ENCODE assay signal across 26 cellular contexts in genomic region chr10:24708081-24708480, GRCh38. TPM values are rescaled to one million over a fixed set of nuclear protein-coding genes. Genes with fewer than 3 reads are reported as not detected.
DNase-seq lines count a peak whose midpoint lies in the region; ATAC-seq and TF ChIP-seq lines count a peak whose summit lies in the region.
"Had no signal": no experiment of that assay in that cellular context is flagged by ENCODE, and none has a peak within 500 bp of the region (broad histone marks: within the 10 kb centered on the region; RNA-seq: fewer than 3 reads in every experiment).

No MANE protein-coding gene starts in this region.

- CTCF ChIA-PET in IMR-90 (lab: Yijun Ruan, JAX): interaction anchor here (0.9 to 1.1 kb wide), 3 partner anchors 91 to 373 kb away, joined by 3 to 6 read pairs (median 3); no protein-coding TSS in a partner anchor

- peaks cover 94% of the 10 kb centered on the region for H3K79me2 ChIP-seq in ACC112 (ENCODE audit: control insufficient read depth, insufficient read depth, low read length, unreplicated experiment)

- H2AFZ ChIP-seq in ACC112 (ENCODE audit: low read length, unreplicated experiment): no peak overlapping the region
- H2AFZ ChIP-seq in IMR-90 (replicated peaks; ENCODE audit: low read length, poor library complexity): no peak overlapping the region
- H2AFZ ChIP-seq: GM23338 had no signal

- no peak overlapping the region for H2BK15ac ChIP-seq in IMR-90 (ENCODE audit: low read depth, low read length)

- no peaks in the 10 kb centered on the region for H3K27me3 ChIP-seq in ACC112 (ENCODE audit: insufficient read depth, low read length)
- no peaks in the 10 kb centered on the region for H3K27me3 ChIP-seq in IMR-90 (ENCODE audit: control insufficient read depth, insufficient read depth, low read length)
- no peaks in the 10 kb centered on the region for H3K27me3 ChIP-seq in body of pancreas
- no peaks in the 10 kb centered on the region for H3K27me3 ChIP-seq in right lobe of liver
- H3K27me3 ChIP-seq: adrenal gland, gastroesophageal sphincter, Peyer's patch, upper lobe of right lung had no signal

- TF ChIP-seq CTCF in IMR-90 (conservative IDR thresholded peaks at IDR 0.05; ENCODE audit: low read depth, low read length) (no peak), body of pancreas (IDR thresholded peaks at IDR 0.05) (no peak), right lobe of liver (IDR thresholded peaks at IDR 0.05) (no peak)

- H2AK9ac ChIP-seq in IMR-90 (replicated peaks; ENCODE audit: low read depth, low read length, poor library complexity): no peak overlapping the region

- peaks cover 43% of the 10 kb centered on the region for H3K4me1 ChIP-seq in ACC112 (ENCODE audit: control insufficient read depth, insufficient read depth, low read length, unreplicated experiment)
- peaks cover 14% of the 10 kb centered on the region for H3K4me1 ChIP-seq in IMR-90 (ENCODE audit: control insufficient read depth, insufficient read depth, low read length)
- H3K4me1 ChIP-seq in body of pancreas: peaks cover 54% of the 10 kb centered on the region
- peaks cover 0 to 20% (median 6%) of the 10 kb centered on the region in 4 donors for H3K4me1 ChIP-seq in right lobe of liver

- WGBS in IMR-90 (ENCODE audit: extremely low coverage in 2 of 2, insufficient read length in 1 of 2), 2 experiments: 94% methylated on average over 3 of the region's 3 CpGs; no CpG with 5 or more reads in 1 of the 2 experiments
- 25 to 31% methylated on average over 3 of the region's 3 CpGs for WGBS in body of pancreas, 2 donors
- WGBS in right lobe of liver (ENCODE audit: insufficient coverage, low coverage, low lambda C conversion rate, missing lambda C conversion rate): 62% methylated on average over 3 of the region's 3 CpGs

- H3K79me1 ChIP-seq in IMR-90 (ENCODE audit: low read depth in 1 of 2, low read length in 2 of 2): peaks cover 19 to 73% of the 10 kb centered on the region in 2 experiments; a peak in 3 of 4 replicates

- H3K56ac ChIP-seq in IMR-90 (ENCODE audit: extremely low read depth, insufficient read depth, low read length): no peak overlapping the region

- no peak overlapping the region for H3K4me2 ChIP-seq in IMR-90 (ENCODE audit: low read depth, low read length)
- H3K4me2 ChIP-seq: GM23338 had no signal

- H3K27ac ChIP-seq in ACC112 (ENCODE audit: low read depth, low read length) (peak overlapping the region; percentile 96), IMR-90 (ENCODE audit: insufficient read depth, low read length) (no peak overlapping the region), body of pancreas (peak overlapping the region in 1 of 4 donors; percentile 24), right lobe of liver (no peak overlapping the region)
- H3K27ac ChIP-seq: adrenal gland, C4-2B, gastroesophageal sphincter, HL-60, Peyer's patch, upper lobe of right lung had no signal

- H4K8ac ChIP-seq in IMR-90 (ENCODE audit: low read depth in 2 of 2, low read length in 2 of 2): no peak overlapping the region; a peak in 1 of 4 replicates

- peaks cover 71% of the 10 kb centered on the region for H4K20me1 ChIP-seq in IMR-90 (ENCODE audit: insufficient read depth, low read length)

- no peak overlapping the region for H3K18ac ChIP-seq in IMR-90 (ENCODE audit: low read depth, low read length)

- no peak for TF ChIP-seq RAD21 in IMR-90 (IDR thresholded peaks at IDR 0.05; ENCODE audit: low read length)

- H3K23ac ChIP-seq in IMR-90 (ENCODE audit: low read depth, low read length): peak overlapping the region; percentile 28; the same call in 1 of the 2 replicates

- no peak overlapping the region for H2AK5ac ChIP-seq in IMR-90 (ENCODE audit: low read depth, low read length)

- intact Hi-C loops in IMR-90 (cut with micrococcal nuclease): no loop called here
- intact Hi-C loops in body of pancreas (cut with DNase I): no loop called here
- intact Hi-C loops in right lobe of liver (cut with DNase I): no loop called here

- H3K14ac ChIP-seq in IMR-90 (replicated peaks; ENCODE audit: low read depth, low read length): no peak overlapping the region

- no peak overlapping the region for H3K4ac ChIP-seq in IMR-90 (ENCODE audit: low read depth, low read length)

- ATAC-seq in IMR-90 (ENCODE audit: low read depth) (no peak), body of pancreas (peak; percentile 43), right lobe of liver (peak in 3 of 4 donors; percentile 22 to 45 (median 44)), HG02610 (IDR thresholded peaks at IDR 0.05; ENCODE audit: unreplicated experiment) (no peak), HG03097 (IDR thresholded peaks at IDR 0.05; ENCODE audit: low FRiP score, unreplicated experiment) (no peak), GM21737 (IDR thresholded peaks at IDR 0.05; ENCODE audit: unreplicated experiment) (no peak)
- ATAC-seq: gastroesophageal sphincter, GM23338, upper lobe of right lung had no signal

- no peaks in the 10 kb centered on the region for H3K36me3 ChIP-seq in ACC112 (ENCODE audit: insufficient read depth, low read length)
- no peaks in the 10 kb centered on the region for H3K36me3 ChIP-seq in IMR-90 (ENCODE audit: control insufficient read depth, insufficient read depth, low read length)
- H3K36me3 ChIP-seq in body of pancreas (replicated peaks in 1 of 2; ENCODE audit: insufficient read depth in 1 of 2, low read depth in 2 of 2): no peaks in the 10 kb centered on the region
- no peaks in the 10 kb centered on the region for H3K36me3 ChIP-seq in right lobe of liver
- H3K36me3 ChIP-seq: adrenal gland, gastroesophageal sphincter, Peyer's patch, upper lobe of right lung had no signal

- TF ChIP-seq POLR2A in IMR-90 (IDR thresholded peaks at IDR 0.05; ENCODE audit: low read depth, low read length) (no peak), body of pancreas (IDR thresholded peaks at IDR 0.05) (no peak), right lobe of liver (IDR thresholded peaks at IDR 0.05) (no peak)

- no peak for DNase-seq in IMR-90
- peak in 1 of 4 donors; percentile 30 for DNase-seq in body of pancreas
- DNase-seq in right lobe of liver: no peak
- DNase-seq in NCI-H1048 (lab: John Stamatoyannopoulos, UW): no peak
- DNase-seq: activated CD8-positive, alpha-beta T cell treated with anti-CD3 and anti-CD28 coated beads, Interleukin-2, amount 10 ng/mL, durations not matched to agents 7 days and 5 days; activated naive CD4-positive, alpha-beta T cell treated with anti-CD3 and anti-CD28 coated beads, Interleukin-2, amount 10 ng/mL, durations not matched to agents 7 days and 5 days; adrenal gland; Caco-2; DMS79; Karpas-422; MV-4-11; NCI-H1694; NCI-H2171 treated with DMSO at 0.1 percent for 48 hours; NCI-H510A treated with DMSO at 0.1 percent for 48 hours; Peyer's patch; SHP77 treated with DMSO at 0.1 percent for 48 hours; stimulated activated naive CD4-positive, alpha-beta T cell; upper lobe of right lung had no signal

- no peaks in the 10 kb centered on the region for H3K9me3 ChIP-seq in IMR-90 (ENCODE audit: control insufficient read depth, insufficient read depth, low read length)
- H3K9me3 ChIP-seq in body of pancreas: no peaks in the 10 kb centered on the region
- H3K9me3 ChIP-seq in right lobe of liver: no peaks in the 10 kb centered on the region
- H3K9me3 ChIP-seq: adrenal gland, Caco-2, gastroesophageal sphincter, Peyer's patch, upper lobe of right lung had no signal

- H2BK5ac ChIP-seq in IMR-90 (ENCODE audit: low read depth, low read length, poor library complexity, severe bottlenecking): no peak overlapping the region

- H3K9ac ChIP-seq in IMR-90 (ENCODE audit: low read depth, low read length): no peak overlapping the region

- in situ Hi-C loops in IMR-90 (cut with MboI; ENCODE audit: low sequenced_read_pairs): loop anchor here (25.0 kb wide), 1 partner anchor 254 kb away; the partner anchor contains the start of gene PRTFDC1

- no peak overlapping the region for H4K91ac ChIP-seq in IMR-90 (ENCODE audit: insufficient read depth, low read depth, low read length)

- POLR2A ChIA-PET in IMR-90 (lab: Charles Lee; ENCODE audit: unreplicated experiment): no interaction called here

- no peak overlapping the region for H2BK20ac ChIP-seq in IMR-90 (ENCODE audit: low read depth, low read length)

- H3K9me1 ChIP-seq in IMR-90 (ENCODE audit: insufficient read depth, low read length): peaks cover 21% of the 10 kb centered on the region

- BruUV-seq in IMR-90 (replicated peaks; lab: Mats Ljungman, UMichigan): no TSS peak

- H2BK120ac ChIP-seq in IMR-90 (ENCODE audit: low read depth, low read length): no peak overlapping the region

- no peak overlapping the region for H4K5ac ChIP-seq in IMR-90 (ENCODE audit: low read depth, low read length)

- dilution Hi-C loops in IMR-90 (cut with HindIII; ENCODE audit: low sequenced_read_pairs, unreplicated experiment): no loop called here

- H3K4me3 ChIP-seq in ACC112 (ENCODE audit: low read depth, low read length) (no peak overlapping the region), IMR-90 (ENCODE audit: insufficient read depth, low read depth, low read length) (no peak overlapping the region), body of pancreas (no peak overlapping the region), right lobe of liver (no peak overlapping the region)
- H3K4me3 ChIP-seq: adrenal gland, gastroesophageal sphincter, GM23338, Peyer's patch, upper lobe of right lung had no signal

TF ChIP-seq in IMR-90, 13 proteins besides CTCF, POLR2A, EP300 and RAD21 (continues in another document):
- TF ChIP-seq CEBPB (IDR thresholded peaks at IDR 0.05; ENCODE audit: low read depth, low read length) (no peak), FOS (IDR thresholded peaks at IDR 0.05; ENCODE audit: low read depth, low read length) (no peak), NFE2L2 (IDR thresholded peaks at IDR 0.05; ENCODE audit: low read depth, low read length) (no peak)
- TF ChIP-seq, protein P1, sequence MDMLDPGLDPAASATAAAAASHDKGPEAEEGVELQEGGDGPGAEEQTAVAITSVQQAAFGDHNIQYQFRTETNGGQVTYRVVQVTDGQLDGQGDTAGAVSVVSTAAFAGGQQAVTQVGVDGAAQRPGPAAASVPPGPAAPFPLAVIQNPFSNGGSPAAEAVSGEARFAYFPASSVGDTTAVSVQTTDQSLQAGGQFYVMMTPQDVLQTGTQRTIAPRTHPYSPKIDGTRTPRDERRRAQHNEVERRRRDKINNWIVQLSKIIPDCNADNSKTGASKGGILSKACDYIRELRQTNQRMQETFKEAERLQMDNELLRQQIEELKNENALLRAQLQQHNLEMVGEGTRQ (IDR thresholded peaks at IDR 0.05; ENCODE audit: low read depth, low read length): no peak

RNA-seq across cellular contexts. Expression of gene ARHGAP21, which starts 15.6 kb away (rescaled TPM):
- 92.5 and 94.3 TPM in 2 replicates for total RNA-seq in IMR-90 (2012; rRNA removed)
- polyA plus RNA-seq in IMR-90 (2012; rRNA removed): 43.3 and 44.9 TPM in 2 replicates
- 10.8 and 11.9 TPM in 2 replicates for polyA plus RNA-seq in IMR-90 (2012; cell fraction: cytosol; rRNA removed)
- polyA plus RNA-seq in IMR-90 (2012; cell fraction: nucleus; rRNA removed; ENCODE audit: low replicate concordance): 27.8 and 127 TPM in 2 replicates
- total RNA-seq in body of pancreas: 10 to 100 TPM; 38.9 to 44.2 TPM
- 10 to 100 TPM; 27.6 to 47.1 (median 31.0) TPM for total RNA-seq in right lobe of liver

Comparison
In these comparisons a context has a peak if more than half of its experiments do, and no peak if none do; other contexts are left out.
1. ATAC-seq: peak in body of pancreas (single experiment) and right lobe of liver (3 of 4); none in IMR-90 (single experiment), HG02610 (single experiment), HG03097 (single experiment) and GM21737 (single experiment).